21 cellular contexts compared by ENCODE assay signal in genomic region chr4:150367326-150367725, GRCh38.
DNase-seq lines count a peak whose midpoint lies in the region; ATAC-seq, FAIRE-seq and TF ChIP-seq lines count a peak whose summit lies in the region.
"Had no signal": no experiment of that assay in that cellular context is flagged by ENCODE, and none has a peak within 500 bp of the region (broad histone marks: within the 10 kb centered on the region; RNA-seq: fewer than 3 reads in every experiment).

No MANE protein-coding gene starts in this region.

- no peak for TF ChIP-seq POLR2A in K562 (conservative IDR thresholded peaks at IDR 0.05)

- H3K27ac Mint-ChIP-seq in GM23338 = no peak overlapping the region
- H3K27ac Mint-ChIP-seq: activated CD8-positive, alpha-beta memory T cell treated with anti-CD3 and anti-CD28 coated beads, Interleukin-2, amount 10 ng/mL, durations not matched to agents 7 days and 5 days; activated naive CD4-positive, alpha-beta T cell treated with anti-CD3 and anti-CD28 coated beads, Interleukin-2, amount 50 U/mL, for 24 hours; stimulated activated naive B cell treated with anti-CD40 and anti-IgM and Interleukin-4, amounts not matched to agents 10 μg/mL and 1 μg/mL and 100 μg/mL, for 72 hours; T-cell had no signal

- H3K36me3 ChIP-seq in GM23338 (ENCODE audit: insufficient read depth) (no peaks in the 10 kb centered on the region), K562 (ENCODE audit: control insufficient read depth, insufficient read depth, low read length) (no peaks in the 10 kb centered on the region), left lung (no peaks in the 10 kb centered on the region), BE2C (peaks cover 2% of the 10 kb centered on the region; the same call in 1 of the 2 replicates)
- H3K36me3 ChIP-seq: HAP-1, vagina had no signal

- H3K4me3 Mint-ChIP-seq in GM23338 = peak overlapping the region; percentile 56
- H3K4me3 Mint-ChIP-seq: activated CD8-positive, alpha-beta memory T cell treated with anti-CD3 and anti-CD28 coated beads, Interleukin-2, amount 10 ng/mL, durations not matched to agents 7 days and 5 days; activated naive CD4-positive, alpha-beta T cell treated with anti-CD3 and anti-CD28 coated beads, Interleukin-2, amount 50 U/mL, for 24 hours; stimulated activated naive B cell treated with anti-CD40 and anti-IgM and Interleukin-4, amounts not matched to agents 10 μg/mL and 1 μg/mL and 100 μg/mL, for 72 hours; T-cell had no signal

- no peaks in the 10 kb centered on the region for H3K9me3 ChIP-seq in K562 (replicated peaks; ENCODE audit: control insufficient read depth, insufficient read depth, low read depth, low read length)
- no peaks in the 10 kb centered on the region for H3K9me3 ChIP-seq in left lung
- H3K9me3 ChIP-seq in BE2C = no peaks in the 10 kb centered on the region
- H3K9me3 ChIP-seq: HAP-1, vagina had no signal

- 80% methylated on average over 4 of the region's 4 CpGs for WGBS in K562 (ENCODE audit: insufficient coverage, low coverage, missing lambda C conversion rate)

- BruUV-seq in K562 (replicated peaks; lab: Mats Ljungman, UMichigan) = no TSS peak

- no peak for TF ChIP-seq RAD21 in K562 (CRISPR knock-in tag; conservative IDR thresholded peaks at IDR 0.05 in 1 of 2, IDR thresholded peaks at IDR 0.05 in 1 of 2)

- H3F3A ChIP-seq in GM23338 (replicated peaks; ENCODE audit: low read depth) = no peaks in the 10 kb centered on the region

- POLR2A ChIA-PET in K562 (lab: Yijun Ruan, JAX) = interaction anchor here (1.1 kb wide), 1 partner anchor 210 kb away, joined by 3 read pairs; no protein-coding TSS in a partner anchor

- peak; percentile 29 for FAIRE-seq in K562 (lab: Jason Lieb, UNC)

- H3K27me3 Mint-ChIP-seq in GM23338 (ENCODE audit: insufficient read depth, low read depth, poor library complexity) = peaks cover 22% of the 10 kb centered on the region
- H3K27me3 Mint-ChIP-seq: activated CD8-positive, alpha-beta memory T cell treated with anti-CD3 and anti-CD28 coated beads, Interleukin-2, amount 10 ng/mL, durations not matched to agents 7 days and 5 days; activated naive CD4-positive, alpha-beta T cell treated with anti-CD3 and anti-CD28 coated beads, Interleukin-2, amount 50 U/mL, for 24 hours; stimulated activated naive B cell treated with anti-CD40 and anti-IgM and Interleukin-4, amounts not matched to agents 10 μg/mL and 1 μg/mL and 100 μg/mL, for 72 hours; T-cell had no signal

- peaks cover 15% of the 10 kb centered on the region for H3K4me1 Mint-ChIP-seq in GM23338
- H3K4me1 Mint-ChIP-seq: activated naive CD4-positive, alpha-beta T cell treated with anti-CD3 and anti-CD28 coated beads, Interleukin-2, amount 50 U/mL, for 24 hours had no signal

- peaks cover 21% of the 10 kb centered on the region for H3K4me1 ChIP-seq in GM23338 (ENCODE audit: insufficient read depth)
- peaks cover 0 to 14% of the 10 kb centered on the region in 2 experiments; a peak in 1 of 5 replicates for H3K4me1 ChIP-seq in K562 (replicated peaks in 1 of 2; ENCODE audit: control insufficient read depth in 2 of 2, insufficient read depth in 2 of 2, low read length in 2 of 2)
- no peaks in the 10 kb centered on the region for H3K4me1 ChIP-seq in left lung
- H3K4me1 ChIP-seq in BE2C = peaks cover 50% of the 10 kb centered on the region
- H3K4me1 ChIP-seq: vagina had no signal

- H3K9me1 ChIP-seq in K562 (ENCODE audit: control insufficient read depth, insufficient read depth, low read length) = no peaks in the 10 kb centered on the region

- H2AFZ ChIP-seq in GM23338 (no peak overlapping the region), K562 (ENCODE audit: low read depth, low read length) (no peak overlapping the region)
- H2AFZ ChIP-seq: PC-9 had no signal

- intact Hi-C loops in K562 (cut with micrococcal nuclease) (no loop called here), left lung (cut with DNase I) (no loop called here)

- H3K36me3 Mint-ChIP-seq in GM23338 (ENCODE audit: low read depth) = no peaks in the 10 kb centered on the region
- H3K36me3 Mint-ChIP-seq: activated naive CD4-positive, alpha-beta T cell treated with anti-CD3 and anti-CD28 coated beads, Interleukin-2, amount 50 U/mL, for 24 hours had no signal

- peaks cover 32% of the 10 kb centered on the region for H3K27me3 ChIP-seq in GM23338 (ENCODE audit: insufficient read depth)
- H3K27me3 ChIP-seq in K562 (ENCODE audit: control insufficient read depth in 2 of 2, insufficient read depth in 2 of 2, low read length in 2 of 2) = no peaks in the 10 kb centered on the region
- no peaks in the 10 kb centered on the region for H3K27me3 ChIP-seq in left lung
- no peaks in the 10 kb centered on the region for H3K27me3 ChIP-seq in BE2C
- H3K27me3 ChIP-seq: vagina had no signal

- H3K27ac ChIP-seq in GM23338 (ENCODE audit: low read depth) (no peak overlapping the region), K562 (ENCODE audit: extremely low read depth, low read depth, low read length) (no peak overlapping the region), left lung (peak overlapping the region in 1 of 2 donors; percentile 7), coronary artery (no peak overlapping the region)
- H3K27ac ChIP-seq: C4-2B, PC-9, vagina had no signal

- H4K20me1 ChIP-seq in GM23338 (replicated peaks; ENCODE audit: insufficient read depth) (no peaks in the 10 kb centered on the region), K562 (replicated peaks; ENCODE audit: control insufficient read depth, insufficient read depth, low read length) (no peaks in the 10 kb centered on the region)

- H3K4me3 ChIP-seq in GM23338 (peak overlapping the region; percentile 21), K562 (no peak overlapping the region), left lung (no peak overlapping the region), BE2C (ENCODE audit: low read depth, low read length) (no peak overlapping the region), coronary artery (no peak overlapping the region)
- H3K4me3 ChIP-seq: HAP-1, PC-9, smooth muscle cell, vagina had no signal

- CTCF ChIA-PET in K562 (lab: Yijun Ruan, JAX; ENCODE audit: low intra/inter-chr PET ratio) = no interaction called here

- DNase-seq in GM23338 (ENCODE audit: low spot score) (peak; percentile 78), NCI-H146 (lab: John Stamatoyannopoulos, UW) (peak; percentile 66), K562 (ENCODE audit: extremely low read depth in 1 of 4, low spot score in 3 of 4) (no peak), left lung (no peak), SW480 (ENCODE audit: low spot score) (no peak), BE2C (no peak), coronary artery (ENCODE audit: low spot score) (no peak)
- DNase-seq: activated CD4-positive, alpha-beta T cell treated with anti-CD3 and anti-CD28 coated beads for 4 hours; activated CD8-positive, alpha-beta memory T cell treated with anti-CD3 and anti-CD28 coated beads, Interleukin-2, amount 10 ng/mL, durations not matched to agents 7 days and 5 days; head of caudate nucleus; PC-9; SHP77 treated with DMSO at 0.1 percent for 48 hours; stimulated activated CD4-positive, alpha-beta T cell treated with anti-CD3 and anti-CD28 coated beads, Interleukin-2, amount 100 ng/mL, for 48 hours; stimulated activated naive B cell treated with anti-CD40 and anti-IgM and Interleukin-4, amounts not matched to agents 10 μg/mL and 1 μg/mL and 100 μg/mL, for 72 hours; T-cell had no signal

- H3K9me3 Mint-ChIP-seq in GM23338 = no peaks in the 10 kb centered on the region
- H3K9me3 Mint-ChIP-seq: activated naive CD4-positive, alpha-beta T cell treated with anti-CD3 and anti-CD28 coated beads, Interleukin-2, amount 50 U/mL, for 24 hours; stimulated activated naive B cell treated with anti-CD40 and anti-IgM and Interleukin-4, amounts not matched to agents 10 μg/mL and 1 μg/mL and 100 μg/mL, for 72 hours; T-cell had no signal

- no peaks in the 10 kb centered on the region for H3K79me2 ChIP-seq in GM23338 (replicated peaks; ENCODE audit: insufficient read depth)
- no peaks in the 10 kb centered on the region for H3K79me2 ChIP-seq in K562 (ENCODE audit: control insufficient read depth, insufficient read depth, low read length)

- no peak overlapping the region for H3K9ac ChIP-seq in K562 (ENCODE audit: insufficient read depth in 1 of 2, low read depth in 2 of 2, low read length in 2 of 2)

- in situ Hi-C loops in K562 (cut with MboI) = no loop called here

- H3K9me2 ChIP-seq in GM23338 (ENCODE audit: insufficient read depth) = no peaks in the 10 kb centered on the region

- TF ChIP-seq CTCF in GM23338 (conservative IDR thresholded peaks at IDR 0.05; ENCODE audit: low read depth in 2 of 2) (no peak), K562 (IDR thresholded peaks at IDR 0.05 in 2 of 3, conservative IDR thresholded peaks at IDR 0.05 in 1 of 3; ENCODE audit: insufficient read depth in 2 of 3, low read depth in 1 of 3, low read length in 3 of 3) (no peak), left lung (IDR thresholded peaks at IDR 0.05) (no peak), BE2C (IDR thresholded peaks at IDR 0.05; ENCODE audit: low read depth, low read length) (no peak), coronary artery (IDR thresholded peaks at IDR 0.05) (no peak)

- ATAC-seq in GM23338 = peak; percentile 82
- ATAC-seq in K562 = no peak
- peak; percentile 16 for ATAC-seq in left lung
- ATAC-seq in HG02759 (IDR thresholded peaks at IDR 0.05; ENCODE audit: unreplicated experiment) = no peak
- ATAC-seq: activated CD8-positive, alpha-beta memory T cell treated with anti-CD3 and anti-CD28 coated beads, Interleukin-2, amount 10 ng/mL, durations not matched to agents 7 days and 5 days; T-cell had no signal

- no peak for TF ChIP-seq EP300 in K562 (IDR thresholded peaks at IDR 0.05; ENCODE audit: low read length)

- peak overlapping the region; percentile 61 for H3K4me2 ChIP-seq in GM23338
- H3K4me2 ChIP-seq in K562 (ENCODE audit: insufficient read depth, low read length) = no peak overlapping the region
- H3K4me2 ChIP-seq: PC-9, smooth muscle cell had no signal

TF ChIP-seq in GM23338, 12 proteins besides CTCF, POLR2A, EP300 and RAD21 (continues in another document):
- TF ChIP-seq CREB1 (CRISPR knock-in tag; IDR thresholded peaks at IDR 0.05; ENCODE audit: low read depth) = 0 out of 2 replicates have a peak, but pooled peaks have one; percentile 33

TF ChIP-seq in K562, 482 proteins besides CTCF, POLR2A, EP300 and RAD21:
- TF ChIP-seq BMI1 (IDR thresholded peaks at IDR 0.05; ENCODE audit: low read length) (no peak), RBM17 (IDR thresholded peaks at IDR 0.05; ENCODE audit: borderline replicate concordance, low read depth, low read length) (no peak), CHD4 (IDR thresholded peaks at IDR 0.05; ENCODE audit: insufficient read depth, insufficient replicate concordance, low read depth, low read length, poor library complexity, severe bottlenecking) (no peak), FUS (optimal IDR thresholded peaks at IDR 0.05; ENCODE audit: low read depth, low read length) (no peak), MTA3 (IDR thresholded peaks at IDR 0.05; ENCODE audit: borderline replicate concordance) (no peak), FIP1L1 (IDR thresholded peaks at IDR 0.05; ENCODE audit: low read depth, low read length, poor library complexity, severe bottlenecking) (no peak), BDP1 (IDR thresholded peaks at IDR 0.05; ENCODE audit: insufficient read depth, insufficient read length) (no peak), ZNF830 (CRISPR knock-in tag; IDR thresholded peaks at IDR 0.05) (no peak)

Comparison
In these comparisons a context has a peak if more than half of its experiments do, and no peak if none do; other contexts are left out.
1. ATAC-seq: peak in GM23338 (single experiment) and left lung (single experiment); none in K562 (single experiment) and HG02759 (single experiment).
2. DNase-seq: peak in GM23338 (single experiment) and NCI-H146 (single experiment); none in K562 (0 of 4), left lung (0 of 2), SW480 (single experiment), BE2C (single experiment) and coronary artery (single experiment).